Comparison of ENCODE assay signal across 30 cellular contexts in genomic region chr20:11555510-11555909, GRCh38.
"Had no signal": no experiment of that assay in that cellular context is flagged by ENCODE, and none has a peak within 500 bp of the region (broad histone marks: within the 10 kb centered on the region; RNA-seq: fewer than 3 reads in every experiment).

No MANE protein-coding gene starts in this region.

- H3K9me3 ChIP-seq: ascending aorta had no signal

- H3K4me1 ChIP-seq: ascending aorta had no signal

- H3K36me3 ChIP-seq: ascending aorta, cardiac muscle cell had no signal

- H3K27ac ChIP-seq: ascending aorta, cardiac muscle cell, VCaP had no signal

- H3K4me3 ChIP-seq: ascending aorta, cardiac muscle cell had no signal

- ATAC-seq: activated CD8-positive, alpha-beta T cell treated with anti-CD3 and anti-CD28 coated beads for 36 hours; activated naive CD8-positive, alpha-beta T cell treated with anti-CD3 and anti-CD28 coated beads, Interleukin-2, amount 50 U/mL, for 24 hours; activated T-cell treated with anti-CD3 and anti-CD28 coated beads, Interleukin-2, amount 50 U/mL, for 4 hours had no signal

- H3K27me3 ChIP-seq: ascending aorta, cardiac muscle cell had no signal

- FAIRE-seq: bronchial epithelial cell, TTC549 had no signal

- DNase-seq: activated B cell treated with CpG ODN at 0.5 μM for 24 hours; activated CD4-positive, alpha-beta memory T cell treated with anti-CD3 and anti-CD28 coated beads for 36 hours; activated CD4-positive, alpha-beta T cell treated with anti-CD3 and anti-CD28 coated beads for 4 hours; activated CD4-positive, alpha-beta T cell treated with anti-CD3 and anti-CD28 coated beads, Interleukin-2, amount 10 ng/mL, durations not matched to agents 24 days and 14 days; activated CD4-positive, alpha-beta T cell treated with anti-CD3 and anti-CD28 coated beads, Interleukin-2, amount 50 U/mL, for 1 hour; activated CD4-positive, alpha-beta T cell treated with anti-CD3 and anti-CD28 coated beads, Interleukin-2, amount 50 U/mL, for 4 hours; activated CD4-positive, CD25-positive, alpha-beta regulatory T cell treated with anti-CD3 and anti-CD28 coated beads, Interleukin-2, amount 50 U/mL, for 72 hours; activated CD8-positive, alpha-beta memory T cell treated with anti-CD3 and anti-CD28 coated beads, Interleukin-2, amount 50 U/mL, for 4 hours; activated CD8-positive, alpha-beta T cell treated with anti-CD3 and anti-CD28 coated beads for 36 hours; activated effector memory CD4-positive, alpha-beta T cell treated with Interleukin-2 at 50 U/mL for 16 hours; activated gamma-delta T cell; activated naive CD4-positive, alpha-beta T cell treated with anti-CD3 and anti-CD28 coated beads, Interleukin-2, amount 10 ng/mL, durations not matched to agents 7 days and 5 days; activated naive CD4-positive, alpha-beta T cell treated with Interleukin-2 at 50 U/mL for 16 hours; activated naive CD8-positive, alpha-beta T cell treated with anti-CD3 and anti-CD28 coated beads, Interleukin-2, amount 10 ng/mL, durations not matched to agents 7 days and 5 days; activated naive CD8-positive, alpha-beta T cell treated with anti-CD3 and anti-CD28 coated beads, Interleukin-2, amount 50 U/mL, for 24 hours; activated T-cell treated with anti-CD3 and anti-CD28 coated beads for 4 hours; activated T-cell treated with anti-CD3 and anti-CD28 coated beads, Interleukin-2, amount 50 U/mL, for 1 hour; activated T-cell treated with anti-CD3 and anti-CD28 coated beads, Interleukin-2, amount 50 U/mL, for 4 hours; amygdala; anterior cingulate cortex; caudate nucleus; cerebellar nuclear complex; T-helper 1 cell; T-helper 2 cell; T-helper 9 cell had no signal
